Comparison of ENCODE assay signal across 12 cellular contexts in the genomic region with DNA sequence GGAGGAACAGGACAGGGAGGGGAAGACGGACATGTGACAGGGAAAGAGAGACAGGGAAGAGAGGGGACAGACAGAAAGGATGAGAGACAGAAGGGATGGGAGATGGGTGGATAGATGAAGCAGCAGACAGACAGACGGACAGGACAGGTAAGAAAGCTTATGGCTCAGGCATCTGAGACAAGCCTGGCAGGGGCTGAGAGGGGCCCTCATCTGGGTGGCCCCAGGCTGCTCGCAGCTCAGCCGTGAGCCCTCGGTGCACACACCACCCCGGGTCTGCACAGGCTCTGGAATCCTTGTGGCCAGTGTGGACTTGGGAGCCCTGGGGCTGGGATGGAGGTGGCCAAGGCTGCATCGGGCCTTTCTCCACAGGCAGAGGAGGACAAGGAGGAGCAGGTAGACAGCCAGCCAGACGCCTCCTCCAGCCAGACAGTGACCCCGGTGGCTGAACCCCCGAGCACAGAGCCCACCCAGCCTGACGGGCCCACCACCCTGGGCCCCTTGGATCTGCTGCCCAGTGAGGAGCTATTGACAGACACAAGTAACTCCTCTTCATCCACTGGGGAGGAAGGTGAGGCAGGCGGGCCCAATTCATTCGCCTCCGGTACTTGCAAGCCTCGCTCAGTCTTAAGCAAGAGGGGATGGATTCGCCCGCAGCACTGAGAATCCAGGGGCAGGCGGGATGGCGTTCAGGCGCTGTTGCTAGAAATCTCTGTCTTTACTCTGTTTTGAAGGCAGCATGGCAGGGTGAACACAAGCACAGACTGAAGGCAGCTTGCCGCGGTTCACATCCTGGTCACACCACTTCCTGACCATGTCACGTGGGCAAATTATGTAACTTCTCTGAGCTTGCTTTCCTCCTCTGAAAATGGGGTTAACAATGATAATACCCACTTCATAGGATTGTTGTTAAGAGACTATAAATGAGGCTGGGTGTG. TPM values are rescaled to one million over a fixed set of nuclear protein-coding genes. Genes with fewer than 3 reads are reported as not detected.
DNase-seq lines count a peak whose midpoint lies in the region; ATAC-seq, FAIRE-seq and TF ChIP-seq lines count a peak whose summit lies in the region.
"Had no signal": no experiment of that assay in that cellular context is flagged by ENCODE, and none has a peak within 500 bp of the region (broad histone marks: within the 10 kb centered on the region; RNA-seq: fewer than 3 reads in every experiment).

No MANE protein-coding gene starts in this region.

- no peak overlapping the region for H3K27ac ChIP-seq in osteoblast (ENCODE audit: low read depth, low read length)
- H3K27ac ChIP-seq: KMS-11 had no signal

- FAIRE-seq in GM12891 (lab: Jason Lieb, UNC) = peak; percentile 67
- FAIRE-seq: endometrium, G401.6 had no signal

- no peak overlapping the region for H3K4me3 ChIP-seq in osteoblast (ENCODE audit: insufficient read depth, low read length)

- no peak overlapping the region for H2AFZ ChIP-seq in osteoblast (ENCODE audit: low read length)

- no peak for ATAC-seq in GM19463 (IDR thresholded peaks at IDR 0.05; ENCODE audit: unreplicated experiment)
- ATAC-seq in GM21737 (IDR thresholded peaks at IDR 0.05; ENCODE audit: unreplicated experiment) = no peak
- ATAC-seq in GM21367 (IDR thresholded peaks at IDR 0.05; ENCODE audit: unreplicated experiment) = no peak

- H3K36me3 ChIP-seq in osteoblast (ENCODE audit: insufficient read depth, low read length) = peaks cover 65% of the 10 kb centered on the region

- no peak overlapping the region for H3K4me2 ChIP-seq in osteoblast (ENCODE audit: insufficient read depth, low read length)
- H3K4me2 ChIP-seq: KMS-11 had no signal

- peaks cover 4% of the 10 kb centered on the region for H4K20me1 ChIP-seq in osteoblast (ENCODE audit: insufficient read depth, low read length)

- no peaks in the 10 kb centered on the region for H3K79me2 ChIP-seq in osteoblast (ENCODE audit: insufficient read depth, low read length)

- TF ChIP-seq POLR2A in GM12891 (IDR thresholded peaks at IDR 0.05; ENCODE audit: low read depth, low read length) = no peak

- H3K9me3 ChIP-seq in osteoblast (ENCODE audit: low read depth, low read length) = no peaks in the 10 kb centered on the region

- no peak for TF ChIP-seq CTCF in osteoblast (IDR thresholded peaks at IDR 0.05; ENCODE audit: extremely low read depth, low read depth, low read length)

- H3K27me3 ChIP-seq in osteoblast (ENCODE audit: insufficient read depth, low read length) = no peaks in the 10 kb centered on the region

- DNase-seq in GM12891 (ENCODE audit: insufficient read length, low spot score) (no peak), T-helper 1 cell (peak; percentile 27 to 81 (median 66)), osteoblast (ENCODE audit: insufficient read length, low spot score, missing footprints) (peak; percentile 83), nucleus accumbens (lab: John Stamatoyannopoulos, UW) (no peak)
- peak; percentile 38 for DNase-seq in activated naive CD4-positive, alpha-beta T cell treated with anti-CD3 and anti-CD28 coated beads, Interleukin-2, amount 50 U/mL, for 16 hours

- no peaks in the 10 kb centered on the region for H3K4me1 ChIP-seq in osteoblast (ENCODE audit: insufficient read depth, low read length)

TF ChIP-seq in GM12891, 5 proteins besides CTCF, POLR2A, EP300 and RAD21:
- TF ChIP-seq SPI1 (IDR thresholded peaks at IDR 0.05; ENCODE audit: low read depth, low read length) (no peak), POU2F2 (IDR thresholded peaks at IDR 0.05; ENCODE audit: low read depth, low read length) (no peak), POLR2AphosphoS5 (IDR thresholded peaks at IDR 0.05; ENCODE audit: low read depth, low read length) (no peak), PAX5 (IDR thresholded peaks at IDR 0.05; ENCODE audit: insufficient read depth, low read length, severe bottlenecking) (no peak), TAF1 (IDR thresholded peaks at IDR 0.05; ENCODE audit: low read depth, low read length) (no peak)

RNA-seq across cellular contexts. Expression of a gene that starts 14.0 kb away (rescaled TPM):
- 58.2 TPM for polyA plus RNA-seq in GM12891 (2012; ENCODE audit: low read depth, missing spikeins)
- total RNA-seq in osteoblast = 29.7 and 33.6 TPM in 2 replicates

RNA-seq across cellular contexts. Expression of a gene that starts 16.2 kb away (rescaled TPM):
- polyA plus RNA-seq in GM12891 (2012; ENCODE audit: low read depth, missing spikeins) = 0.18 TPM
- 4.7 and 5.6 TPM in 2 replicates for total RNA-seq in osteoblast

RNA-seq across cellular contexts. Expression of a gene that starts 27.4 kb away (rescaled TPM):
- polyA plus RNA-seq in GM12891 (2012; ENCODE audit: low read depth, missing spikeins) = 0.06 TPM
- under 0.01 and 0.29 TPM in 2 replicates for total RNA-seq in osteoblast
- total RNA-seq: T-helper 2 cell treated with Interferon-gamma antibody and Interleukin-4, amounts not matched to agents 100 ng/mL and 5 ng/mL, for 36 hours had no signal

RNA-seq across cellular contexts. Expression of a gene that starts 50.1 kb away (rescaled TPM):
- polyA plus RNA-seq in GM12891 (2012; ENCODE audit: low read depth, missing spikeins) = 1.4 TPM
- total RNA-seq in osteoblast = 6.2 TPM in 2 replicates

Comparison
In these comparisons a context has a peak if more than half of its experiments do, and no peak if none do; other contexts are left out.
1. DNase-seq: peak in T-helper 1 cell (5 of 5), activated naive CD4-positive, alpha-beta T cell treated with anti-CD3 and anti-CD28 coated beads, Interleukin-2, amount 50 U/mL, for 16 hours (single experiment) and osteoblast (single experiment); none in GM12891 (single experiment) and nucleus accumbens (0 of 56).